Comparison of ENCODE assay signal across 9 cellular contexts in the genomic region with DNA sequence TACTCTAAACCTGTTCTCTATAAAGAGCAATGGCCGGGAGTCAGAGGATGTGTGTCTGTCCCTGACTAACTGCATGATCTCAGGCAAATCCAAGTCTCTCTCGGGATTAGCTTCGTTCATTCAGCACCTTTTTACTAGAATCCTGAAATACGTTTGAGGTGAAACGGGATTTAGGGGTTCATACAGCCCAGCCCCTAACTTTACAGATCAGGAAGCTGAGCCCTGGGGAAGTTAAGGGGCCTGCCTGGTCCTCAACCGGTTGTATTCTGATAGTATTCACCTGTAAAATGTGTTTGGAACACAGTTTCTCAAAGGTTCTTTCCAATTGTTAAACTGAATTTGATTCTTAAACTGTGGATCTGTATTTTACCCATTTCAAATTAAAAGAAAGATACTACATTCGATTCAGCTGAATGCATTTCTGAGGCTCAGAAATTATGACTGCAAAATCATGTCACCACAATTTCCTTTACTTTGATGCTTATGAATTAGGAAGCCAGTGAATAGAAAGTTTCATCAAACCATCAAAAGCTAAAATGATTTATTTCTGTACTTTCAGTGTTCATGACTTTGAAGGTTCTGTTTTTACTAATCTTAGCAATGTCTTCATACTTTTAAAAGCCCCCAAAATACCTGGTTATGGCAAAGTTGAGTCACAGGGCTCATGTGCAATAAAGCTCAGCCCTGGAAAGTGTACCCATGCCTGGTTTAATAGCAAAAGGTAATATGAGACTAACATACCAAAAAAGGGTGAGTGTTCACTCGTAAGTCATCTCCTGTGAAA. TPM values are rescaled to one million over a fixed set of nuclear protein-coding genes. Genes with fewer than 3 reads are reported as not detected.
A peak's percentile ranks its signal among the peaks of the same experiment; 100 is the strongest.
DNase-seq lines count a peak whose midpoint lies in the region; ATAC-seq and TF ChIP-seq lines count a peak whose summit lies in the region.
"Had no signal": no experiment of that assay in that cellular context is flagged by ENCODE, and none has a peak within 500 bp of the region (broad histone marks: within the 10 kb centered on the region; RNA-seq: fewer than 3 reads in every experiment).

No MANE protein-coding gene starts in this region.

- WGBS in stomach, 5 donors: 73 to 85% (median 79%) methylated on average over 8 of the region's 8 CpGs

- H3K9me3 Mint-ChIP-seq in activated CD4-positive, alpha-beta T cell treated with anti-CD3 and anti-CD28 coated beads, Interleukin-2, amount 10 ng/mL, durations not matched to agents 7 days and 5 days: no peaks in the 10 kb centered on the region

- ATAC-seq in GM18909 (IDR thresholded peaks at IDR 0.05; ENCODE audit: poor library complexity, unreplicated experiment): peak; percentile 58
- ATAC-seq in HG02970 (IDR thresholded peaks at IDR 0.05; ENCODE audit: low FRiP score, unreplicated experiment): peak; percentile 47

- H3K27ac Mint-ChIP-seq in activated CD4-positive, alpha-beta T cell treated with anti-CD3 and anti-CD28 coated beads, Interleukin-2, amount 10 ng/mL, durations not matched to agents 7 days and 5 days: peak overlapping the region; percentile 93

- H3K27ac ChIP-seq in brain microvascular endothelial cell (no peak overlapping the region), stomach (no peak overlapping the region)

- DNase-seq in activated CD4-positive, alpha-beta T cell treated with anti-CD3 and anti-CD28 coated beads, Interleukin-2, amount 10 ng/mL, durations not matched to agents 7 days and 5 days: peak; percentile 56
- DNase-seq in stimulated activated CD4-positive, alpha-beta T cell treated with anti-CD3 and anti-CD28 coated beads, Interleukin-2, amount 100 ng/mL, for 48 hours: peak; percentile 40 to 57
- DNase-seq in NCI-H187 (lab: John Stamatoyannopoulos, UW) (no peak), brain microvascular endothelial cell (no peak), NOMO-1 treated with dmso at 0.1 percent for 144 hours (lab: John Stamatoyannopoulos, UW; ENCODE audit: unreplicated experiment) (no peak), stomach (no peak)
- DNase-seq: NCI-H526 had no signal

- intact Hi-C loops in stomach (cut with DNase I; ENCODE audit: low total_unique reads): no loop called here

- no peak overlapping the region for H3K4me3 ChIP-seq in brain microvascular endothelial cell (ENCODE audit: low read depth, low read length)
- H3K4me3 ChIP-seq in stomach: no peak overlapping the region

- H3K9me3 ChIP-seq in stomach: no peaks in the 10 kb centered on the region

- TF ChIP-seq POLR2A in stomach (IDR thresholded peaks at IDR 0.05): no peak

- no peak for TF ChIP-seq CTCF in brain microvascular endothelial cell (IDR thresholded peaks at IDR 0.05; ENCODE audit: low read depth, low read length, missing control alignments)
- TF ChIP-seq CTCF in stomach (IDR thresholded peaks at IDR 0.05): no peak

- peaks cover 0 to 10% (median 0%) of the 10 kb centered on the region in 4 donors for H3K4me1 ChIP-seq in stomach

- CTCF ChIA-PET in activated CD4-positive, alpha-beta T cell treated with anti-CD3 and anti-CD28 coated beads, Interleukin-2, amount 10 ng/mL, durations not matched to agents 7 days and 5 days (lab: Charles Lee): interaction anchor here (0.6 to 1.5 kb wide), 5 partner anchors 10 to 362 kb away, joined by 3 to 5 read pairs (median 3); no protein-coding TSS in a partner anchor

- TF ChIP-seq EP300 in stomach (IDR thresholded peaks at IDR 0.05): no peak

- H3K4me3 Mint-ChIP-seq in activated CD4-positive, alpha-beta T cell treated with anti-CD3 and anti-CD28 coated beads, Interleukin-2, amount 10 ng/mL, durations not matched to agents 7 days and 5 days: peak overlapping the region; percentile 57

- POLR2A ChIA-PET in activated CD4-positive, alpha-beta T cell treated with anti-CD3 and anti-CD28 coated beads, Interleukin-2, amount 10 ng/mL, durations not matched to agents 7 days and 5 days (lab: Charles Lee): interaction anchor here (1.0 kb wide), 1 partner anchor 30 kb away, joined by 5 read pairs; no protein-coding TSS in a partner anchor

- peaks cover 66% of the 10 kb centered on the region for H3K4me1 Mint-ChIP-seq in activated CD4-positive, alpha-beta T cell treated with anti-CD3 and anti-CD28 coated beads, Interleukin-2, amount 10 ng/mL, durations not matched to agents 7 days and 5 days

- in situ Hi-C loops in brain microvascular endothelial cell (cut with HindIII; ENCODE audit: low pct_ligation_motif_present, low sequenced_read_pairs): no loop called here

- peaks cover 3% of the 10 kb centered on the region for H3K27me3 Mint-ChIP-seq in activated CD4-positive, alpha-beta T cell treated with anti-CD3 and anti-CD28 coated beads, Interleukin-2, amount 10 ng/mL, durations not matched to agents 7 days and 5 days

- H3K27me3 ChIP-seq in brain microvascular endothelial cell (replicated peaks) (peaks cover 13% of the 10 kb centered on the region), stomach (peaks cover 0 to 31% (median 9%) of the 10 kb centered on the region in 3 donors)

- H3K36me3 Mint-ChIP-seq in activated CD4-positive, alpha-beta T cell treated with anti-CD3 and anti-CD28 coated beads, Interleukin-2, amount 10 ng/mL, durations not matched to agents 7 days and 5 days (ENCODE audit: low read depth): no peaks in the 10 kb centered on the region

- no peaks in the 10 kb centered on the region for H3K36me3 ChIP-seq in brain microvascular endothelial cell (replicated peaks)
- no peaks in the 10 kb centered on the region for H3K36me3 ChIP-seq in stomach

RNA-seq across cellular contexts. Expression of a gene that starts 28.9 kb away (rescaled TPM):
- total RNA-seq in activated CD4-positive, alpha-beta T cell treated with anti-CD3 and anti-CD28 coated beads, Interleukin-2, amount 10 ng/mL, durations not matched to agents 7 days and 5 days: 100 to 1,000 TPM; 120 to 128 TPM
- total RNA-seq in stomach: 10 to 100 TPM in 2 of 5 donors, 1 to 10 TPM in 1, under 1 TPM in 2; under 0.01 to 12.9 (median 5.5) TPM
- 10 to 100 TPM in 1 of 3 donors, 1 to 10 TPM in 2; 2.9 to 10.1 (median 3.7) TPM for polyA plus RNA-seq in stomach

Comparison
In these comparisons a context has a peak if more than half of its experiments do, and no peak if none do; other contexts are left out.
1. DNase-seq: peak in activated CD4-positive, alpha-beta T cell treated with anti-CD3 and anti-CD28 coated beads, Interleukin-2, amount 10 ng/mL, durations not matched to agents 7 days and 5 days (single experiment) and stimulated activated CD4-positive, alpha-beta T cell treated with anti-CD3 and anti-CD28 coated beads, Interleukin-2, amount 100 ng/mL, for 48 hours (2 of 2); none in NCI-H187 (0 of 2), brain microvascular endothelial cell (single experiment), NOMO-1 treated with dmso at 0.1 percent for 144 hours (single experiment) and stomach (single experiment).
2. RNA of a gene that starts 28.9 kb away (total RNA-seq): 120 to 128 TPM in activated CD4-positive, alpha-beta T cell treated with anti-CD3 and anti-CD28 coated beads, Interleukin-2, amount 10 ng/mL, durations not matched to agents 7 days and 5 days; under 0.01 to 12.9 TPM in stomach; every median in the first group is over 4 times any median in the second.